3 cellular contexts compared by ENCODE assay signal in the genomic region with DNA sequence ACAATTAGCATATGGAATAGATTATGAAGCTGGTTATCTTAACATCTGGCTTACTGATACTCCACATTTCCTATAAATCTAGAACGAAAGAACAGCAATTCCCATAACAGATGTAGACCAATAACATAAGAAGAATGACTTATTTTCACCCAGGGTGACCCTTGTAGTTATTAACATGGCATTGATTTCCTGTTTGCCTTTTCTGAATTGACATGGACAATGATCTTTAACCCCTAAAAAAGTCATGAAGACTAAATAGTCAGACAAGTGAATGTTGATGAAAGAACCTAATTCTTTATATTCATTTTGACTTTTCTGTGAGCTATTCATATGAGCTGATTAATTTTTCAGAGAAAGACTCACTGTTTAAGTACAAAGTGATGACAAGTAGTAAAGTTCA.
TF ChIP-seq lines count a peak whose summit lies in the region.

No MANE protein-coding gene starts in this region.

TF ChIP-seq in liver, 16 proteins besides CTCF, POLR2A, EP300 and RAD21:
- TF ChIP-seq ZBTB33 (IDR thresholded peaks at IDR 0.05) = no peak
- peak; percentile 38 to 55 for TF ChIP-seq HNF4A (conservative IDR thresholded peaks at IDR 0.05)
- no peak for TF ChIP-seq YY1 (IDR thresholded peaks at IDR 0.05)
- TF ChIP-seq, protein P1, sequence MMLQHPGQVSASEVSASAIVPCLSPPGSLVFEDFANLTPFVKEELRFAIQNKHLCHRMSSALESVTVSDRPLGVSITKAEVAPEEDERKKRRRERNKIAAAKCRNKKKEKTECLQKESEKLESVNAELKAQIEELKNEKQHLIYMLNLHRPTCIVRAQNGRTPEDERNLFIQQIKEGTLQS (IDR thresholded peaks at IDR 0.05) = no peak
- no peak for TF ChIP-seq FOXA1 (IDR thresholded peaks at IDR 0.05)
- TF ChIP-seq TAF1 (conservative IDR thresholded peaks at IDR 0.05) = no peak
- TF ChIP-seq GABPA (IDR thresholded peaks at IDR 0.05 in 1 of 2, conservative IDR thresholded peaks at IDR 0.05 in 1 of 2) = no peak
- peak; percentile 16 for TF ChIP-seq SP1 (IDR thresholded peaks at IDR 0.05)
- TF ChIP-seq HNF4G (IDR thresholded peaks at IDR 0.05) = no peak
- TF ChIP-seq FOXA2 (IDR thresholded peaks at IDR 0.05) = no peak
- peak; percentile 43 for TF ChIP-seq NR2F2 (IDR thresholded peaks at IDR 0.05)
- no peak for TF ChIP-seq JUND (IDR thresholded peaks at IDR 0.05)
- TF ChIP-seq EGR1 (IDR thresholded peaks at IDR 0.05; ENCODE audit: low read depth in 2 of 2) = no peak
- TF ChIP-seq, protein P2, sequence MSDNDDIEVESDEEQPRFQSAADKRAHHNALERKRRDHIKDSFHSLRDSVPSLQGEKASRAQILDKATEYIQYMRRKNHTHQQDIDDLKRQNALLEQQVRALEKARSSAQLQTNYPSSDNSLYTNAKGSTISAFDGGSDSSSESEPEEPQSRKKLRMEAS (IDR thresholded peaks at IDR 0.05) = no peak
- no peak for TF ChIP-seq REST (IDR thresholded peaks at IDR 0.05)
- peak; percentile 42 to 65 for TF ChIP-seq RXRA (IDR thresholded peaks at IDR 0.05)

TF ChIP-seq in HepG2, 621 proteins besides CTCF, POLR2A, EP300 and RAD21 (continues in another document):
- TF ChIP-seq NFAT5 (CRISPR knock-in tag; IDR thresholded peaks at IDR 0.05) = no peak
- TF ChIP-seq ZBTB7A (CRISPR knock-in tag; IDR thresholded peaks at IDR 0.05) = no peak
- no peak for TF ChIP-seq BHLHE40 (IDR thresholded peaks at IDR 0.05; ENCODE audit: low read length)
- TF ChIP-seq HMG20B (CRISPR knock-in tag; conservative IDR thresholded peaks at IDR 0.05) = no peak
- TF ChIP-seq HNF4A (CRISPR knock-in tag; IDR thresholded peaks at IDR 0.05) = no peak
- TF ChIP-seq SOX5 (CRISPR knock-in tag; IDR thresholded peaks at IDR 0.05; ENCODE audit: borderline replicate concordance) = no peak
- no peak for TF ChIP-seq NAIF1 (CRISPR knock-in tag; IDR thresholded peaks at IDR 0.05; ENCODE audit: borderline replicate concordance)
- no peak for TF ChIP-seq ZNF20 (CRISPR knock-in tag; IDR thresholded peaks at IDR 0.05)
- TF ChIP-seq GATAD2A (CRISPR knock-in tag; IDR thresholded peaks at IDR 0.05) = no peak
- no peak for TF ChIP-seq E2F2 (CRISPR knock-in tag; IDR thresholded peaks at IDR 0.05; ENCODE audit: borderline replicate concordance)
- TF ChIP-seq KMT2B (CRISPR knock-in tag; IDR thresholded peaks at IDR 0.05) = no peak
- no peak for TF ChIP-seq TBL1XR1 (IDR thresholded peaks at IDR 0.05; ENCODE audit: borderline replicate concordance, low read length, partially characterized antibody)
- no peak for TF ChIP-seq PHF8 (CRISPR knock-in tag; IDR thresholded peaks at IDR 0.05)
- TF ChIP-seq, protein P3, sequence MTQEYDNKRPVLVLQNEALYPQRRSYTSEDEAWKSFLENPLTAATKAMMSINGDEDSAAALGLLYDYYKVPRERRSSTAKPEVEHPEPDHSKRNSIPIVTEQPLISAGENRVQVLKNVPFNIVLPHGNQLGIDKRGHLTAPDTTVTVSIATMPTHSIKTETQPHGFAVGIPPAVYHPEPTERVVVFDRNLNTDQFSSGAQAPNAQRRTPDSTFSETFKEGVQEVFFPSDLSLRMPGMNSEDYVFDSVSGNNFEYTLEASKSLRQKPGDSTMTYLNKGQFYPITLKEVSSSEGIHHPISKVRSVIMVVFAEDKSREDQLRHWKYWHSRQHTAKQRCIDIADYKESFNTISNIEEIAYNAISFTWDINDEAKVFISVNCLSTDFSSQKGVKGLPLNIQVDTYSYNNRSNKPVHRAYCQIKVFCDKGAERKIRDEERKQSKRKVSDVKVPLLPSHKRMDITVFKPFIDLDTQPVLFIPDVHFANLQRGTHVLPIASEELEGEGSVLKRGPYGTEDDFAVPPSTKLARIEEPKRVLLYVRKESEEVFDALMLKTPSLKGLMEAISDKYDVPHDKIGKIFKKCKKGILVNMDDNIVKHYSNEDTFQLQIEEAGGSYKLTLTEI (CRISPR knock-in tag; conservative IDR thresholded peaks at IDR 0.05) = no peak
- TF ChIP-seq, protein P4, sequence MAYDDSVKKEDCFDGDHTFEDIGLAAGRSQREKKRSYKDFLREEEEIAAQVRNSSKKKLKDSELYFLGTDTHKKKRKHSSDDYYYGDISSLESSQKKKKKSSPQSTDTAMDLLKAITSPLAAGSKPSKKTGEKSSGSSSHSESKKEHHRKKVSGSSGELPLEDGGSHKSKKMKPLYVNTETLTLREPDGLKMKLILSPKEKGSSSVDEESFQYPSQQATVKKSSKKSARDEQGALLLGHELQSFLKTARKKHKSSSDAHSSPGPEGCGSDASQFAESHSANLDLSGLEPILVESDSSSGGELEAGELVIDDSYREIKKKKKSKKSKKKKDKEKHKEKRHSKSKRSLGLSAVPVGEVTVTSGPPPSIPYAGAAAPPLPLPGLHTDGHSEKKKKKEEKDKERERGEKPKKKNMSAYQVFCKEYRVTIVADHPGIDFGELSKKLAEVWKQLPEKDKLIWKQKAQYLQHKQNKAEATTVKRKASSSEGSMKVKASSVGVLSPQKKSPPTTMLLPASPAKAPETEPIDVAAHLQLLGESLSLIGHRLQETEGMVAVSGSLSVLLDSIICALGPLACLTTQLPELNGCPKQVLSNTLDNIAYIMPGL (CRISPR knock-in tag; IDR thresholded peaks at IDR 0.05; ENCODE audit: borderline replicate concordance in 1 of 2, low read depth in 1 of 2) = no peak

TF ChIP-seq in SK-N-SH treated with all-trans-retinoic acid at 6 μM for 48 hours, 23 proteins besides CTCF, POLR2A, EP300 and RAD21:
- TF ChIP-seq TCF4 (CRISPR knock-in tag; IDR thresholded peaks at IDR 0.05; ENCODE audit: borderline replicate concordance) (peak; percentile 38; the same call in 1 of the 2 replicates), ARNTL (CRISPR knock-in tag; IDR thresholded peaks at IDR 0.05; ENCODE audit: borderline replicate concordance, low read depth) (no peak)
TF ChIP-seq in SK-N-SH treated with all-trans-retinoic acid at 6 μM for 48 hours: peak in this region for 1.
